Comparison of ENCODE assay signal across 29 cellular contexts in genomic region chr7:34425194-34425593, GRCh38.
DNase-seq lines count a peak whose midpoint lies in the region; ATAC-seq and TF ChIP-seq lines count a peak whose summit lies in the region.
"Had no signal": no experiment of that assay in that cellular context is flagged by ENCODE, and none has a peak within 500 bp of the region (broad histone marks: within the 10 kb centered on the region; RNA-seq: fewer than 3 reads in every experiment).

No MANE protein-coding gene starts in this region.

- H3K27me3 ChIP-seq in H9 (ENCODE audit: insufficient read depth, low read length) (no peaks in the 10 kb centered on the region), foreskin keratinocyte (no peaks in the 10 kb centered on the region), suprapubic skin (no peaks in the 10 kb centered on the region)
- H3K27me3 ChIP-seq: BLaER1 treated with 17β-estradiol and CSF1 and Interleukin-3, amounts not matched to agents 10 nM and 100 nM; SJSA1 had no signal

- H3K36me3 Mint-ChIP-seq in H9 (ENCODE audit: insufficient read depth in 1 of 3, low read depth in 3 of 3) = peaks cover 0 to under 1% (median 0%) of the 10 kb centered on the region in 3 experiments; a peak in 2 of 7 replicates
- H3K36me3 Mint-ChIP-seq in stimulated activated memory B cell treated with anti-CD40 and anti-IgM and Interleukin-4, amounts not matched to agents 10 μg/mL and 1 μg/mL and 100 μg/mL, for 72 hours = no peaks in the 10 kb centered on the region

- H3K9ac ChIP-seq in H9 (ENCODE audit: extremely low read depth, insufficient read length, low read length) = no peak overlapping the region
- H3K9ac ChIP-seq: BLaER1 treated with 17β-estradiol and CSF1 and Interleukin-3, amounts not matched to agents 10 nM and 100 nM had no signal

- no peak overlapping the region for H2BK20ac ChIP-seq in H9 (ENCODE audit: low read depth, low read length, poor library complexity, severe bottlenecking)

- H3K4me2 ChIP-seq in H9 (ENCODE audit: insufficient read depth, insufficient read length, low read length) = no peak overlapping the region
- H3K4me2 ChIP-seq: BLaER1 treated with 17β-estradiol and CSF1 and Interleukin-3, amounts not matched to agents 10 nM and 100 nM had no signal

- no peaks in the 10 kb centered on the region for H3K23me2 ChIP-seq in H9 (ENCODE audit: insufficient read length, low read depth, low read length, poor library complexity, severe bottlenecking)

- H3K4me1 Mint-ChIP-seq in H9 = no peaks in the 10 kb centered on the region
- H3K4me1 Mint-ChIP-seq in stimulated activated memory B cell treated with anti-CD40 and anti-IgM and Interleukin-4, amounts not matched to agents 10 μg/mL and 1 μg/mL and 100 μg/mL, for 72 hours = no peaks in the 10 kb centered on the region

- H3K27ac ChIP-seq in H9 (ENCODE audit: insufficient read length, low read depth, low read length) (no peak overlapping the region), foreskin keratinocyte (no peak overlapping the region), suprapubic skin (no peak overlapping the region)
- H3K27ac ChIP-seq: BLaER1 treated with 17β-estradiol and CSF1 and Interleukin-3, amounts not matched to agents 10 nM and 100 nM; SJSA1 had no signal

- TF ChIP-seq CTCF in H9 (conservative IDR thresholded peaks at IDR 0.05) (no peak), foreskin keratinocyte (conservative IDR thresholded peaks at IDR 0.05) (no peak), suprapubic skin (IDR thresholded peaks at IDR 0.05) (no peak)

- H2BK120ac ChIP-seq in H9 (ENCODE audit: low read depth, low read length, poor library complexity, severe bottlenecking) = no peak overlapping the region

- TF ChIP-seq EP300 in suprapubic skin (IDR thresholded peaks at IDR 0.05) = no peak

- no peak overlapping the region for H2AFZ ChIP-seq in H9 (ENCODE audit: low read length)

- H3K79me1 ChIP-seq in H9 (ENCODE audit: insufficient read depth, low read depth, low read length, poor library complexity, severe bottlenecking) = no peaks in the 10 kb centered on the region

- H2BK5ac ChIP-seq in H9 (ENCODE audit: insufficient read length, low read length) = no peak overlapping the region

- ATAC-seq in foreskin keratinocyte = peak; percentile 39
- ATAC-seq in stimulated activated memory B cell treated with anti-CD40 and anti-IgM and Interleukin-4, amounts not matched to agents 10 μg/mL and 1 μg/mL and 100 μg/mL, for 72 hours = peak; percentile 43
- ATAC-seq: HCT116, PC-3, Right ventricle myocardium inferior had no signal

- H3K4me3 ChIP-seq in suprapubic skin = no peak overlapping the region
- H3K4me3 ChIP-seq: BLaER1 treated with 17β-estradiol and CSF1 and Interleukin-3, amounts not matched to agents 10 nM and 100 nM; SJSA1 had no signal

- H3K18ac ChIP-seq in H9 (ENCODE audit: insufficient read length, low read depth, low read length) = no peak overlapping the region

- no peak overlapping the region for H3K23ac ChIP-seq in H9 (ENCODE audit: insufficient read length, low read depth, low read length)

- H3K4ac ChIP-seq in H9 (ENCODE audit: low read depth, low read length) = no peak overlapping the region

- H3K4me3 Mint-ChIP-seq in H9 = no peak overlapping the region
- no peak overlapping the region for H3K4me3 Mint-ChIP-seq in stimulated activated memory B cell treated with anti-CD40 and anti-IgM and Interleukin-4, amounts not matched to agents 10 μg/mL and 1 μg/mL and 100 μg/mL, for 72 hours
- H3K4me3 Mint-ChIP-seq: CD4-positive, alpha-beta T cell had no signal

- no peak overlapping the region for H4K5ac ChIP-seq in H9 (ENCODE audit: insufficient read length, low read depth, low read length)

- no peaks in the 10 kb centered on the region for H3K36me3 ChIP-seq in suprapubic skin
- H3K36me3 ChIP-seq: BLaER1 treated with 17β-estradiol and CSF1 and Interleukin-3, amounts not matched to agents 10 nM and 100 nM; SJSA1 had no signal

- H3K14ac ChIP-seq in H9 (ENCODE audit: insufficient read depth, low read length) = no peak overlapping the region

- H2AK5ac ChIP-seq in H9 (ENCODE audit: insufficient read length, low read length) = no peak overlapping the region

- H4K20me1 ChIP-seq in H9 (ENCODE audit: control insufficient read depth, insufficient read depth, insufficient read length) = no peaks in the 10 kb centered on the region
- H4K20me1 ChIP-seq: BLaER1 treated with 17β-estradiol and CSF1 and Interleukin-3, amounts not matched to agents 10 nM and 100 nM had no signal

- H4K91ac ChIP-seq in H9 (ENCODE audit: insufficient read length, low read depth, low read length) = peak overlapping the region; percentile 7

- H3K27me3 Mint-ChIP-seq in H9 (ENCODE audit: low read depth) = no peaks in the 10 kb centered on the region; the same call in none of the 2 replicates
- no peaks in the 10 kb centered on the region for H3K27me3 Mint-ChIP-seq in stimulated activated memory B cell treated with anti-CD40 and anti-IgM and Interleukin-4, amounts not matched to agents 10 μg/mL and 1 μg/mL and 100 μg/mL, for 72 hours
- H3K27me3 Mint-ChIP-seq: CD4-positive, alpha-beta T cell had no signal

- H3T11ph ChIP-seq in H9 (ENCODE audit: low read length) = no peak overlapping the region

- H3K9me3 ChIP-seq in H9 (ENCODE audit: control insufficient read depth, low read depth, low read length) = no peaks in the 10 kb centered on the region
- H3K9me3 ChIP-seq in suprapubic skin = no peaks in the 10 kb centered on the region
- H3K9me3 ChIP-seq: BLaER1 treated with 17β-estradiol and CSF1 and Interleukin-3, amounts not matched to agents 10 nM and 100 nM; SJSA1 had no signal

- no peaks in the 10 kb centered on the region for H3K79me2 ChIP-seq in H9 (ENCODE audit: insufficient read depth, low read length)

- H4K8ac ChIP-seq in H9 (replicated peaks; ENCODE audit: insufficient read length, low read depth, low read length) = no peak overlapping the region

- no peak overlapping the region for H2BK12ac ChIP-seq in H9 (ENCODE audit: insufficient read length, low read depth, low read length)

- peak; percentile 67 for DNase-seq in DMS53 (lab: John Stamatoyannopoulos, UW)
- DNase-seq in H9 = no peak
- DNase-seq in foreskin keratinocyte = peak in 1 of 2 donors; percentile 9
- no peak for DNase-seq in COLO668 (lab: John Stamatoyannopoulos, UW; ENCODE audit: unreplicated experiment)
- DNase-seq in suprapubic skin (ENCODE audit: low spot score in 2 of 2) = no peak
- DNase-seq in cortex of kidney (lab: John Stamatoyannopoulos, UW) = no peak
- DNase-seq: AML-193; CD4-positive, alpha-beta T cell; COR-L47; DMS79; EL; GF-D8; GOT3; Karpas-422; MV-4-11; NCI-H1105; NCI-H1436 treated with DMSO at 0.1 percent for 48 hours; NCI-H187 treated with DMSO at 0.1 percent for 48 hours; NCI-H2107; NCI-H446; NCI-H524 treated with DMSO at 0.1 percent for 48 hours; NCI-H82; NK-92 treated with Interleukin-12 subunit alpha and Interleukin-12 subunit beta, amount 100 ng/mL, for 24 hours; PC-3 had no signal

- H2BK15ac ChIP-seq in H9 (ENCODE audit: low read depth, low read length) = no peak overlapping the region

- no peak for TF ChIP-seq POLR2A in suprapubic skin (IDR thresholded peaks at IDR 0.05)

- no peaks in the 10 kb centered on the region for H3K4me1 ChIP-seq in H9 (ENCODE audit: insufficient read depth, low read length)
- no peaks in the 10 kb centered on the region for H3K4me1 ChIP-seq in foreskin keratinocyte
- no peaks in the 10 kb centered on the region for H3K4me1 ChIP-seq in suprapubic skin
- H3K4me1 ChIP-seq: BLaER1 treated with 17β-estradiol and CSF1 and Interleukin-3, amounts not matched to agents 10 nM and 100 nM; SJSA1 had no signal

- WGBS in H9 (ENCODE audit: extremely low coverage, insufficient read length, low lambda C conversion rate) = no CpG with 5 or more reads among the region's 2 CpGs
- 76% methylated on average over 2 of the region's 2 CpGs for WGBS in suprapubic skin

- no peak overlapping the region for H3K56ac ChIP-seq in H9 (ENCODE audit: insufficient read length, low read depth, low read length)

- no peak overlapping the region for H3K27ac Mint-ChIP-seq in H9
- H3K27ac Mint-ChIP-seq in stimulated activated memory B cell treated with anti-CD40 and anti-IgM and Interleukin-4, amounts not matched to agents 10 μg/mL and 1 μg/mL and 100 μg/mL, for 72 hours = no peak overlapping the region
- H3K27ac Mint-ChIP-seq: CD4-positive, alpha-beta T cell had no signal

- no peaks in the 10 kb centered on the region; a peak in 1 of 5 replicates for H3K9me3 Mint-ChIP-seq in H9
- H3K9me3 Mint-ChIP-seq in stimulated activated memory B cell treated with anti-CD40 and anti-IgM and Interleukin-4, amounts not matched to agents 10 μg/mL and 1 μg/mL and 100 μg/mL, for 72 hours = no peaks in the 10 kb centered on the region
- H3K9me3 Mint-ChIP-seq: CD4-positive, alpha-beta T cell had no signal
